ENCODE assay signal across 26 cellular contexts in the genomic region with DNA sequence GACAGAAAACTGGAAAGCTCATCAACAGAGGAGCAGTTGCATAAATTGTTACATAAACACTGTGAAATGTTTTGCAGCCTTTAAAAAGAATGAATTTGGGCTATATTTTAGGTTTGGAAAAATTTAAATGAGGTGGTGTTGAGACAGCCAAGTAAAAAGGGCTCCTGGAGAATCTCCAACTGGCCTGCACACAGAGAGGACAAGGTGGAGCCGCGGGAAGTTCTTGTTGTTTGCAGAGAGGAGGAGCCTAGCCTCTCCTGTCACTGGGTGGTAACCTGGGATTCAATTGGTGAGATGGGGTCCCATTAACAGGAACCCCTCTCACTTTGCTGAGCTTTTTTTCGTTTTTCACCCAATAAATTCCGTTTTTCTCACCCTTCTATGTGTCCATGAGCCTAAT. TPM values are rescaled to one million over a fixed set of nuclear protein-coding genes. Genes with fewer than 3 reads are reported as not detected.
DNase-seq lines count a peak whose midpoint lies in the region; ATAC-seq, FAIRE-seq and TF ChIP-seq lines count a peak whose summit lies in the region.
"Had no signal": no experiment of that assay in that cellular context is flagged by ENCODE, and none has a peak within 500 bp of the region (broad histone marks: within the 10 kb centered on the region; RNA-seq: fewer than 3 reads in every experiment).

No MANE protein-coding gene starts in this region.

- FAIRE-seq in HepG2 (lab: Jason Lieb, UNC) = no peak
- FAIRE-seq: A204.1, H54 had no signal

- 44 to 59% (median 48%) methylated on average over 4 of the region's 4 CpGs for WGBS in heart left ventricle, 4 donors
- WGBS in HepG2 (ENCODE audit: low lambda C conversion rate) = 76% methylated on average over 4 of the region's 4 CpGs

- H3K36me3 ChIP-seq in heart left ventricle = peaks cover 0 to 14% (median 0%) of the 10 kb centered on the region in 9 donors
- no peaks in the 10 kb centered on the region for H3K36me3 ChIP-seq in HepG2 (replicated peaks in 1 of 2; ENCODE audit: control insufficient read depth in 1 of 2, insufficient read depth in 2 of 2, low read length in 2 of 2)
- peaks cover 6% of the 10 kb centered on the region for H3K36me3 ChIP-seq in thoracic aorta
- H3K36me3 ChIP-seq: SJCRH30, uterus had no signal

- peak overlapping the region in 9 of 12 donors; percentile 15 to 45 (median 31) for H3K4me3 ChIP-seq in heart left ventricle
- H3K4me3 ChIP-seq in choroid plexus epithelial cell (ENCODE audit: low read depth, low read length) = no peak overlapping the region
- no peak overlapping the region for H3K4me3 ChIP-seq in HepG2 (replicated peaks in 1 of 3; ENCODE audit: insufficient read depth in 1 of 3, low read depth in 2 of 3, low read length in 3 of 3)
- peak overlapping the region; percentile 66 for H3K4me3 ChIP-seq in thoracic aorta
- H3K4me3 ChIP-seq: hepatocyte, Peyer's patch, SJCRH30, uterus had no signal

- TF ChIP-seq EP300 in HepG2 (IDR thresholded peaks at IDR 0.05; ENCODE audit: low read depth in 2 of 2, low read length in 2 of 2) (no peak), HepG2 (CRISPR knock-in tag; IDR thresholded peaks at IDR 0.05; ENCODE audit: borderline replicate concordance) (no peak)

- TF ChIP-seq POLR2A in heart left ventricle (IDR thresholded peaks at IDR 0.05) = no peak
- no peak for TF ChIP-seq POLR2A in HepG2 (IDR thresholded peaks at IDR 0.05; ENCODE audit: insufficient read depth in 1 of 2, low read depth in 2 of 2, low read length in 2 of 2)

- H3K79me2 ChIP-seq in HepG2 (ENCODE audit: insufficient read depth, low read length) = no peaks in the 10 kb centered on the region
- H3K79me2 ChIP-seq: hepatocyte had no signal

- intact Hi-C loops in heart left ventricle (cut with DNase I) (no loop called here), Right ventricle myocardium inferior (cut with DNase I) (no loop called here), HepG2 (cut with micrococcal nuclease; ENCODE audit: unreplicated experiment) (no loop called here)

- H3K27me3 ChIP-seq in heart left ventricle = no peaks in the 10 kb centered on the region
- H3K27me3 ChIP-seq in HepG2 (ENCODE audit: control insufficient read depth in 1 of 2, insufficient read depth in 2 of 2, low read length in 2 of 2) = no peaks in the 10 kb centered on the region
- H3K27me3 ChIP-seq in thoracic aorta (replicated peaks; ENCODE audit: insufficient read depth) = no peaks in the 10 kb centered on the region
- H3K27me3 ChIP-seq: BE2C, foreskin keratinocyte, hepatocyte, Peyer's patch, SJCRH30, uterus had no signal

- no peak overlapping the region for H3K4me2 ChIP-seq in HepG2 (ENCODE audit: low read depth, low read length)
- H3K4me2 ChIP-seq: hepatocyte had no signal

- DNase-seq in heart left ventricle (peak in 3 of 5 donors; percentile 29 to 52 (median 34)), Right ventricle myocardium inferior (ENCODE audit: missing footprints) (no peak), choroid plexus epithelial cell (ENCODE audit: low read depth) (peak; percentile 8), HepG2 (ENCODE audit: low spot score) (no peak), thoracic aorta (ENCODE audit: low spot score) (no peak), MV-4-11 (lab: John Stamatoyannopoulos, UW) (no peak)
- DNase-seq: activated CD4-positive, alpha-beta T cell treated with anti-CD3 and anti-CD28 coated beads, Interleukin-2, amount 50 U/mL, for 48 hours; activated CD8-positive, alpha-beta memory T cell treated with anti-CD3 and anti-CD28 coated beads, Interleukin-2, amount 50 U/mL, for 4 hours; BE2C; cerebellar nuclear complex; foreskin keratinocyte; GDM1; mammary epithelial cell; NCI-H1436; NCI-H510A treated with DMSO at 0.1 percent for 48 hours; Peyer's patch; SJCRH30; substantia nigra; uterus had no signal

- no peak for TF ChIP-seq RAD21 in HepG2 (CRISPR knock-in tag; IDR thresholded peaks at IDR 0.05)

- POLR2A ChIA-PET in HepG2 (lab: Yijun Ruan, JAX) = no interaction called here

- peak overlapping the region; percentile 54 for H2AFZ ChIP-seq in HepG2 (ENCODE audit: low read length)
- H2AFZ ChIP-seq: hepatocyte had no signal

- H3K9ac ChIP-seq in HepG2 (ENCODE audit: insufficient read depth, low read depth, low read length) = no peak overlapping the region

- ATAC-seq in heart left ventricle (peak in 3 of 4 donors; percentile 41 to 62 (median 61)), Right ventricle myocardium inferior (no peak), HepG2 (no peak), thoracic aorta (ENCODE audit: insufficient number of reproducible peaks, low FRiP score, low read depth) (no peak), HG03025 (IDR thresholded peaks at IDR 0.05; ENCODE audit: low FRiP score, unreplicated experiment) (no peak), HG02642 (IDR thresholded peaks at IDR 0.05; ENCODE audit: poor library complexity, unreplicated experiment) (no peak)
- ATAC-seq: foreskin keratinocyte had no signal

- H4K20me1 ChIP-seq in HepG2 (ENCODE audit: insufficient read depth, low read length) = no peaks in the 10 kb centered on the region

- peak overlapping the region in 2 of 12 donors; percentile 6 to 42 for H3K27ac ChIP-seq in heart left ventricle
- no peak overlapping the region for H3K27ac ChIP-seq in HepG2 (ENCODE audit: extremely low read length, insufficient read depth, low read length)
- H3K27ac ChIP-seq in thoracic aorta = peak overlapping the region; percentile 46 to 67
- H3K27ac ChIP-seq: foreskin keratinocyte, hepatocyte, Peyer's patch, SJCRH30, uterus had no signal

- TF ChIP-seq CTCF in heart left ventricle (IDR thresholded peaks at IDR 0.05) = no peak
- TF ChIP-seq CTCF in choroid plexus epithelial cell (conservative IDR thresholded peaks at IDR 0.05; ENCODE audit: low read depth, low read length) = no peak
- no peak for TF ChIP-seq CTCF in HepG2 (CRISPR knock-in tag; IDR thresholded peaks at IDR 0.05)
- TF ChIP-seq CTCF in thoracic aorta (IDR thresholded peaks at IDR 0.05) = no peak

- H3K9me3 ChIP-seq in heart left ventricle (no peaks in the 10 kb centered on the region), HepG2 (ENCODE audit: low read length) (no peaks in the 10 kb centered on the region), thoracic aorta (no peaks in the 10 kb centered on the region)
- H3K9me3 ChIP-seq: BE2C, Peyer's patch, SJCRH30, uterus had no signal

- H3K4me1 ChIP-seq in heart left ventricle (peaks cover 0 to 8% (median 0%) of the 10 kb centered on the region in 12 donors), HepG2 (ENCODE audit: insufficient read depth, low read length) (no peaks in the 10 kb centered on the region), thoracic aorta (ENCODE audit: control insufficient read depth in 1 of 2, low read depth in 2 of 2) (peaks cover 7 to 14% of the 10 kb centered on the region in 2 donors)
- H3K4me1 ChIP-seq: BE2C, Peyer's patch, SJCRH30, uterus had no signal

- BruUV-seq in HepG2 (replicated peaks; lab: Mats Ljungman, UMichigan) = no TSS peak

- CTCF ChIA-PET in HepG2 (lab: Yijun Ruan, JAX; ENCODE audit: low intra/inter-chr PET ratio, low total read pairs) = no interaction called here

- in situ Hi-C loops in HepG2 (cut with HindIII; ENCODE audit: extremely low pct_ligation_motif_present, low pct_unique_long_range_greater_than_20kb) = loop anchor here (25.0 kb wide), 1 partner anchor 457 kb away; no protein-coding TSS in a partner anchor

RNA-seq across cellular contexts. Expression of gene GIMD1, which starts 13.4 kb away (rescaled TPM):
- not detected for total RNA-seq in heart left ventricle
- polyA plus RNA-seq in heart left ventricle = not detected
- total RNA-seq in Right ventricle myocardium inferior = not detected
- not detected in 2 replicates for total RNA-seq in HepG2 (2016; rRNA removed; fragmentation: Illumina TruSeq; extraction: Trizol)
- not detected in 2 replicates for total RNA-seq in HepG2 (2016; cell fraction: cytosol; rRNA removed; fragmentation: Illumina TruSeq; extraction: Trizol; ENCODE audit: low read depth)
- total RNA-seq in HepG2 (2016; cell fraction: insoluble cytoplasmic fraction; rRNA removed; fragmentation: Illumina TruSeq; extraction: Trizol) = not detected in 2 replicates
- total RNA-seq in HepG2 (2016; cell fraction: membrane; rRNA removed; fragmentation: Illumina TruSeq; extraction: Trizol) = not detected in 2 replicates
- not detected in 2 replicates for total RNA-seq in HepG2 (2016; cell fraction: nucleus; rRNA removed; fragmentation: Illumina TruSeq; extraction: Trizol)
- polyA plus RNA-seq in HepG2 (2011; rRNA removed) = not detected in 2 replicates
- polyA plus RNA-seq in HepG2 (2011; cell fraction: cytosol; rRNA removed) = not detected in 2 replicates
- not detected in 2 replicates for polyA plus RNA-seq in HepG2 (2011; cell fraction: nucleus; rRNA removed)
- polyA plus RNA-seq in HepG2 (2012) = not detected in 2 replicates
- polyA plus RNA-seq in HepG2 (2016; cell fraction: cytosol; fragmentation: Illumina TruSeq; extraction: Trizol; ENCODE audit: low read depth) = not detected in 2 replicates
- not detected in 2 replicates for polyA plus RNA-seq in HepG2 (2016; cell fraction: insoluble cytoplasmic fraction; fragmentation: Illumina TruSeq; extraction: Trizol; ENCODE audit: low read depth)
- not detected in 2 replicates for polyA plus RNA-seq in HepG2 (2016; cell fraction: membrane; fragmentation: Illumina TruSeq; extraction: Trizol; ENCODE audit: low read depth)
- not detected in 2 replicates for polyA plus RNA-seq in HepG2 (2016; cell fraction: nucleus; fragmentation: Illumina TruSeq; extraction: Trizol; ENCODE audit: insufficient read depth, low read depth)
- not detected in 2 replicates for polyA minus RNA-seq in HepG2 (2011; rRNA and poly(A)+ RNA removed; ENCODE audit: low replicate concordance)
- not detected in 2 replicates for polyA minus RNA-seq in HepG2 (2011; cell fraction: cytosol; rRNA and poly(A)+ RNA removed)
- not detected in 2 replicates for polyA minus RNA-seq in HepG2 (2011; cell fraction: nucleus; rRNA and poly(A)+ RNA removed)
- not detected for total RNA-seq in thoracic aorta
- total RNA-seq: epithelial cell of proximal tubule, foreskin keratinocyte, hepatocyte, mammary epithelial cell, myocyte, SJCRH30, uterus had no signal
- polyA plus RNA-seq: foreskin keratinocyte, hepatocyte, mammary epithelial cell had no signal

RNA-seq across cellular contexts. Expression of gene AIMP1, which starts 38.8 kb away (rescaled TPM):
- total RNA-seq in heart left ventricle = 10 to 100 TPM; 15.6 to 37.7 (median 35.6) TPM
- polyA plus RNA-seq in heart left ventricle = 10 to 100 TPM; 22.5 to 28.3 TPM
- 34.9 TPM for total RNA-seq in Right ventricle myocardium inferior
- total RNA-seq in HepG2 (2016; rRNA removed; fragmentation: Illumina TruSeq; extraction: Trizol) = 82.9 and 116 TPM in 2 replicates
- 30.5 and 34.0 TPM in 2 replicates for total RNA-seq in HepG2 (2016; cell fraction: cytosol; rRNA removed; fragmentation: Illumina TruSeq; extraction: Trizol; ENCODE audit: low read depth)
- total RNA-seq in HepG2 (2016; cell fraction: insoluble cytoplasmic fraction; rRNA removed; fragmentation: Illumina TruSeq; extraction: Trizol) = 83.6 and 117 TPM in 2 replicates
- 39.0 and 40.1 TPM in 2 replicates for total RNA-seq in HepG2 (2016; cell fraction: membrane; rRNA removed; fragmentation: Illumina TruSeq; extraction: Trizol)
- total RNA-seq in HepG2 (2016; cell fraction: nucleus; rRNA removed; fragmentation: Illumina TruSeq; extraction: Trizol) = 44.3 and 52.5 TPM in 2 replicates
- polyA plus RNA-seq in HepG2 (2011; rRNA removed) = 19.6 and 28.6 TPM in 2 replicates
- 10.4 and 14.9 TPM in 2 replicates for polyA plus RNA-seq in HepG2 (2011; cell fraction: cytosol; rRNA removed)
- 14.5 and 20.1 TPM in 2 replicates for polyA plus RNA-seq in HepG2 (2011; cell fraction: nucleus; rRNA removed)
- polyA plus RNA-seq in HepG2 (2012) = 51.2 and 79.1 TPM in 2 replicates
- polyA plus RNA-seq in HepG2 (2016; cell fraction: cytosol; fragmentation: Illumina TruSeq; extraction: Trizol; ENCODE audit: low read depth) = 20.3 and 22.2 TPM in 2 replicates
- polyA plus RNA-seq in HepG2 (2016; cell fraction: insoluble cytoplasmic fraction; fragmentation: Illumina TruSeq; extraction: Trizol; ENCODE audit: low read depth) = 110 and 116 TPM in 2 replicates
- 23.9 and 29.0 TPM in 2 replicates for polyA plus RNA-seq in HepG2 (2016; cell fraction: membrane; fragmentation: Illumina TruSeq; extraction: Trizol; ENCODE audit: low read depth)
- polyA plus RNA-seq in HepG2 (2016; cell fraction: nucleus; fragmentation: Illumina TruSeq; extraction: Trizol; ENCODE audit: insufficient read depth, low read depth) = 92.7 and 105 TPM in 2 replicates
- polyA minus RNA-seq in HepG2 (2011; rRNA and poly(A)+ RNA removed; ENCODE audit: low replicate concordance) = 2.7 and 3.9 TPM in 2 replicates
- polyA minus RNA-seq in HepG2 (2011; cell fraction: cytosol; rRNA and poly(A)+ RNA removed) = 10.7 and 11.9 TPM in 2 replicates
- 20.3 and 25.0 TPM in 2 replicates for polyA minus RNA-seq in HepG2 (2011; cell fraction: nucleus; rRNA and poly(A)+ RNA removed)
- 10 to 100 TPM; 12.6 to 37.3 TPM for total RNA-seq in thoracic aorta

RNA-seq across cellular contexts. Expression of gene TBCK, which starts 39.2 kb away (rescaled TPM):
- total RNA-seq in heart left ventricle = 10 to 100 TPM; 10.8 to 27.1 (median 16.9) TPM
- 1 to 10 TPM; 5.0 to 6.7 TPM for polyA plus RNA-seq in heart left ventricle
- total RNA-seq in Right ventricle myocardium inferior = 19.8 TPM
- total RNA-seq in HepG2 (2016; rRNA removed; fragmentation: Illumina TruSeq; extraction: Trizol) = 44.3 and 51.0 TPM in 2 replicates
- total RNA-seq in HepG2 (2016; cell fraction: cytosol; rRNA removed; fragmentation: Illumina TruSeq; extraction: Trizol; ENCODE audit: low read depth) = 51.6 and 59.0 TPM in 2 replicates
- 38.7 and 48.0 TPM in 2 replicates for total RNA-seq in HepG2 (2016; cell fraction: insoluble cytoplasmic fraction; rRNA removed; fragmentation: Illumina TruSeq; extraction: Trizol)
- total RNA-seq in HepG2 (2016; cell fraction: membrane; rRNA removed; fragmentation: Illumina TruSeq; extraction: Trizol) = 31.2 and 40.8 TPM in 2 replicates
- total RNA-seq in HepG2 (2016; cell fraction: nucleus; rRNA removed; fragmentation: Illumina TruSeq; extraction: Trizol) = 170 and 177 TPM in 2 replicates
- 55.7 and 62.4 TPM in 2 replicates for polyA plus RNA-seq in HepG2 (2011; rRNA removed)
- 20.1 and 25.7 TPM in 2 replicates for polyA plus RNA-seq in HepG2 (2011; cell fraction: cytosol; rRNA removed)
- 121 and 149 TPM in 2 replicates for polyA plus RNA-seq in HepG2 (2011; cell fraction: nucleus; rRNA removed)
- polyA plus RNA-seq in HepG2 (2012) = 24.7 and 32.0 TPM in 2 replicates
- polyA plus RNA-seq in HepG2 (2016; cell fraction: cytosol; fragmentation: Illumina TruSeq; extraction: Trizol; ENCODE audit: low read depth) = 1.9 and 2.8 TPM in 2 replicates
- polyA plus RNA-seq in HepG2 (2016; cell fraction: insoluble cytoplasmic fraction; fragmentation: Illumina TruSeq; extraction: Trizol; ENCODE audit: low read depth) = 27.6 and 28.6 TPM in 2 replicates
- 6.4 and 6.6 TPM in 2 replicates for polyA plus RNA-seq in HepG2 (2016; cell fraction: membrane; fragmentation: Illumina TruSeq; extraction: Trizol; ENCODE audit: low read depth)
- polyA plus RNA-seq in HepG2 (2016; cell fraction: nucleus; fragmentation: Illumina TruSeq; extraction: Trizol; ENCODE audit: insufficient read depth, low read depth) = 52.1 and 53.0 TPM in 2 replicates
- 16.3 and 149 TPM in 2 replicates for polyA minus RNA-seq in HepG2 (2011; rRNA and poly(A)+ RNA removed; ENCODE audit: low replicate concordance)
- polyA minus RNA-seq in HepG2 (2011; cell fraction: cytosol; rRNA and poly(A)+ RNA removed) = 25.6 and 32.7 TPM in 2 replicates
- polyA minus RNA-seq in HepG2 (2011; cell fraction: nucleus; rRNA and poly(A)+ RNA removed) = 587 and 688 TPM in 2 replicates
- total RNA-seq in thoracic aorta = 10 to 100 TPM; 32.9 to 46.3 TPM

Comparison
In these comparisons a context has a peak if more than half of its experiments do, and no peak if none do; other contexts are left out.
1. ATAC-seq: peak in heart left ventricle (3 of 4); none in Right ventricle myocardium inferior (single experiment), HepG2 (single experiment), thoracic aorta (single experiment), HG03025 (single experiment) and HG02642 (single experiment).
2. DNase-seq: peak in heart left ventricle (3 of 5) and choroid plexus epithelial cell (single experiment); none in Right ventricle myocardium inferior (single experiment), HepG2 (single experiment), thoracic aorta (single experiment) and MV-4-11 (single experiment).
3. H3K4me3 ChIP-seq: peak in heart left ventricle (9 of 12) and thoracic aorta (single experiment); none in choroid plexus epithelial cell (single experiment) and HepG2 (0 of 3).